ENCODE assay signal across 1 cellular context in the genomic region with DNA sequence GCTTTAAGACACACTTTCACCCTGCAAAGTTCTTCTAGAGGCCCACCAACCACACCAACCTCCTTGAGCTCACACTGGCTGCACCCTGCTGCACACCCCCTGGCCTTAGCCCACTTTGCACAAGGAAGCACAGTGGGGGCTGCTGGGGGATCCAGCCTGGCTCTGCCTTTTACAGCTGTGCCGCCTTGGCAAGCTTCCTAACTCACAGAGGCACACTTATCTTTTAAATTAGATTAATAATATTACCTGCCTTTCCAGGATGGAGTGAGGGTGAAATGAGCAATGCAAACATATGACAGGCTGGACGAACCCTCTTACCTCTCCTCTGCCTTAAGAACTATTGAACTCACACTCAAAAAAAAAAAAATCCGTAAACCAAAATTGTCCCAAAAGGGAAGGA.
TF ChIP-seq lines count a peak whose summit lies in the region.

No MANE protein-coding gene starts in this region.

TF ChIP-seq in SK-N-SH, 30 proteins besides CTCF, POLR2A, EP300 and RAD21 (continued from another document):
- TF ChIP-seq MAX (IDR thresholded peaks at IDR 0.05; ENCODE audit: low read depth) (no peak), RXRA (IDR thresholded peaks at IDR 0.05; ENCODE audit: borderline replicate concordance, low read depth) (no peak)
